Comparison of ENCODE assay signal across 8 cellular contexts in genomic region chr2:62198854-62199253, GRCh38. TPM values are rescaled to one million over a fixed set of nuclear protein-coding genes. Genes with fewer than 3 reads are reported as not detected.
DNase-seq lines count a peak whose midpoint lies in the region; ATAC-seq and TF ChIP-seq lines count a peak whose summit lies in the region.
"Not testable (repeated sequence)": the region's sequence is repeated elsewhere in the genome, so short reads cannot be mapped to it uniquely, and the experiment has no call there.

No MANE protein-coding gene starts in this region.

- H2BK15ac ChIP-seq in mesendoderm (replicated peaks; ENCODE audit: low read depth) = not testable (repeated sequence)

- H3K79me1 ChIP-seq in mesendoderm (ENCODE audit: low read length) = peaks cover 11% of the 10 kb centered on the region

- H3F3A ChIP-seq in OCI-LY1 (ENCODE audit: insufficient read depth, low read length); smooth muscle cell (ENCODE audit: low read depth): not testable (repeated sequence)

- peak overlapping the region; percentile 97 for H3K27ac Mint-ChIP-seq in activated CD4-positive, alpha-beta T cell treated with anti-CD3 and anti-CD28 coated beads, Interleukin-2, amount 10 ng/mL, durations not matched to agents 7 days and 5 days
- peak overlapping the region; percentile 85 for H3K27ac Mint-ChIP-seq in activated naive CD4-positive, alpha-beta T cell treated with anti-CD3 and anti-CD28 coated beads, Interleukin-2, amount 50 U/mL, for 24 hours
- H3K27ac Mint-ChIP-seq in effector memory CD8-positive, alpha-beta T cell = peak overlapping the region; percentile 24 to 84

- H3K4me2 ChIP-seq in BLaER1 = peak overlapping the region; percentile 84
- peak overlapping the region; percentile 92 for H3K4me2 ChIP-seq in OCI-LY1 (ENCODE audit: low read length)
- H3K4me2 ChIP-seq in mesendoderm (ENCODE audit: low read length) = not testable (repeated sequence)
- H3K4me2 ChIP-seq in smooth muscle cell = peak overlapping the region; percentile 100

- no CpG with 5 or more reads among the region's 8 CpGs for WGBS in mesendoderm (ENCODE audit: extremely low coverage, insufficient coverage, low lambda C conversion rate)
- 96% methylated on average over 8 of the region's 8 CpGs for WGBS in smooth muscle cell (ENCODE audit: low lambda C conversion rate)

- H3K36me3 Mint-ChIP-seq in activated CD4-positive, alpha-beta T cell treated with anti-CD3 and anti-CD28 coated beads, Interleukin-2, amount 10 ng/mL, durations not matched to agents 7 days and 5 days (ENCODE audit: low read depth) = peaks cover 21% of the 10 kb centered on the region
- H3K36me3 Mint-ChIP-seq in activated naive CD4-positive, alpha-beta T cell treated with anti-CD3 and anti-CD28 coated beads, Interleukin-2, amount 50 U/mL, for 24 hours = not testable (repeated sequence)
- H3K36me3 Mint-ChIP-seq in effector memory CD8-positive, alpha-beta T cell (ENCODE audit: insufficient read depth) = peaks cover 29% of the 10 kb centered on the region

- H3K4me1 ChIP-seq in BLaER1 = peaks cover 70% of the 10 kb centered on the region
- peaks cover 70% of the 10 kb centered on the region for H3K4me1 ChIP-seq in OCI-LY1 (ENCODE audit: insufficient read depth, low read length, severe bottlenecking)
- peaks cover 20% of the 10 kb centered on the region for H3K4me1 ChIP-seq in mesendoderm (ENCODE audit: control insufficient read depth, low read depth, low read length)
- H3K4me1 ChIP-seq in smooth muscle cell (ENCODE audit: low read depth) = peaks cover 32% of the 10 kb centered on the region

- not testable (repeated sequence) for H3K36me3 ChIP-seq in BLaER1; mesendoderm (ENCODE audit: control insufficient read depth, insufficient read depth, low read length); smooth muscle cell (ENCODE audit: low read depth)
- H3K36me3 ChIP-seq in OCI-LY1 (ENCODE audit: insufficient read depth, low read length) = peaks cover 16% of the 10 kb centered on the region; the same call in 1 of the 2 replicates

- not testable (repeated sequence) for H3K9me3 Mint-ChIP-seq in activated CD4-positive, alpha-beta T cell treated with anti-CD3 and anti-CD28 coated beads, Interleukin-2, amount 10 ng/mL, durations not matched to agents 7 days and 5 days; activated naive CD4-positive, alpha-beta T cell treated with anti-CD3 and anti-CD28 coated beads, Interleukin-2, amount 50 U/mL, for 24 hours; effector memory CD8-positive, alpha-beta T cell

- H3K9ac ChIP-seq in BLaER1 (peak overlapping the region; percentile 95; the same call in 1 of the 2 replicates), OCI-LY1 (ENCODE audit: low read length) (peak overlapping the region; percentile 99)
- H3K9ac ChIP-seq in mesendoderm (ENCODE audit: low read length); smooth muscle cell (ENCODE audit: low read depth): not testable (repeated sequence)

- not testable (repeated sequence) for H3K4ac ChIP-seq in mesendoderm (ENCODE audit: low read depth, low read length)

- H3K27me3 ChIP-seq in BLaER1; OCI-LY1 (ENCODE audit: insufficient read depth, low read length); mesendoderm (ENCODE audit: insufficient read depth, low read length, poor library complexity); smooth muscle cell (ENCODE audit: low read depth): not testable (repeated sequence)

- not testable (repeated sequence) for H3K9me3 ChIP-seq in BLaER1; OCI-LY1 (ENCODE audit: low read length); smooth muscle cell (replicated peaks; ENCODE audit: low read depth)

- ATAC-seq in effector memory CD8-positive, alpha-beta T cell (replicated peaks) = not testable (repeated sequence)

- H3K4me3 Mint-ChIP-seq in activated CD4-positive, alpha-beta T cell treated with anti-CD3 and anti-CD28 coated beads, Interleukin-2, amount 10 ng/mL, durations not matched to agents 7 days and 5 days = peak overlapping the region; percentile 89
- peak overlapping the region; percentile 87 for H3K4me3 Mint-ChIP-seq in activated naive CD4-positive, alpha-beta T cell treated with anti-CD3 and anti-CD28 coated beads, Interleukin-2, amount 50 U/mL, for 24 hours
- H3K4me3 Mint-ChIP-seq in effector memory CD8-positive, alpha-beta T cell = peak overlapping the region; percentile 94 to 96

- not testable (repeated sequence) for H3K9me2 ChIP-seq in OCI-LY1 (ENCODE audit: low read depth, low read length)

- H3K4me3 ChIP-seq in BLaER1 = peak overlapping the region; percentile 96
- peak overlapping the region; percentile 99 for H3K4me3 ChIP-seq in GM12865 (ENCODE audit: low read depth, low read length)
- peak overlapping the region; percentile 99 for H3K4me3 ChIP-seq in OCI-LY1 (ENCODE audit: low read depth, low read length, poor library complexity, severe bottlenecking)
- H3K4me3 ChIP-seq in mesendoderm (ENCODE audit: low read length); smooth muscle cell: not testable (repeated sequence)

- H3K56ac ChIP-seq in mesendoderm (ENCODE audit: low read length) = peak overlapping the region; percentile 31

- H3K4me1 Mint-ChIP-seq in activated CD4-positive, alpha-beta T cell treated with anti-CD3 and anti-CD28 coated beads, Interleukin-2, amount 10 ng/mL, durations not matched to agents 7 days and 5 days = peaks cover 64% of the 10 kb centered on the region
- peaks cover 60% of the 10 kb centered on the region for H3K4me1 Mint-ChIP-seq in activated naive CD4-positive, alpha-beta T cell treated with anti-CD3 and anti-CD28 coated beads, Interleukin-2, amount 50 U/mL, for 24 hours
- peaks cover 55 to 64% of the 10 kb centered on the region in 2 donors for H3K4me1 Mint-ChIP-seq in effector memory CD8-positive, alpha-beta T cell (ENCODE audit: low read depth in 2 of 2)

- H2BK120ac ChIP-seq in mesendoderm (ENCODE audit: low read depth, low read length) = not testable (repeated sequence)

- not testable (repeated sequence) for H3K18ac ChIP-seq in mesendoderm (ENCODE audit: low read length)

- not testable (repeated sequence) for H3K27me3 Mint-ChIP-seq in activated CD4-positive, alpha-beta T cell treated with anti-CD3 and anti-CD28 coated beads, Interleukin-2, amount 10 ng/mL, durations not matched to agents 7 days and 5 days; activated naive CD4-positive, alpha-beta T cell treated with anti-CD3 and anti-CD28 coated beads, Interleukin-2, amount 50 U/mL, for 24 hours; effector memory CD8-positive, alpha-beta T cell

- not testable (repeated sequence) for H2AK5ac ChIP-seq in mesendoderm (ENCODE audit: low read length)

- not testable (repeated sequence) for H4K5ac ChIP-seq in mesendoderm (ENCODE audit: low read length)

- H2BK5ac ChIP-seq in mesendoderm (ENCODE audit: low read length) = not testable (repeated sequence)

- CTCF ChIA-PET in activated CD4-positive, alpha-beta T cell treated with anti-CD3 and anti-CD28 coated beads, Interleukin-2, amount 10 ng/mL, durations not matched to agents 7 days and 5 days (lab: Charles Lee) = interaction anchor here (0.6 to 2.6 kb wide), 4 partner anchors 12 to 59 kb away, joined by 3 to 14 read pairs (median 3); no protein-coding TSS in a partner anchor

- not testable (repeated sequence) for DNase-seq in GM12865 (ENCODE audit: low read depth); activated CD4-positive, alpha-beta T cell treated with anti-CD3 and anti-CD28 coated beads, Interleukin-2, amount 10 ng/mL, durations not matched to agents 7 days and 5 days; effector memory CD8-positive, alpha-beta T cell; mesendoderm; smooth muscle cell (lab: John Stamatoyannopoulos, UW; ENCODE audit: unreplicated experiment)

- not testable (repeated sequence) for H4K8ac ChIP-seq in mesendoderm (ENCODE audit: low read depth, low read length)

- H3K23ac ChIP-seq in mesendoderm (ENCODE audit: low read length) = not testable (repeated sequence)

- H4K20me1 ChIP-seq in BLaER1 (peaks cover 78% of the 10 kb centered on the region), smooth muscle cell (ENCODE audit: low read depth) (peaks cover 69% of the 10 kb centered on the region)
- not testable (repeated sequence) for H4K20me1 ChIP-seq in OCI-LY1 (ENCODE audit: insufficient read depth, low read length)

- not testable (repeated sequence) for H2AFZ ChIP-seq in OCI-LY1 (ENCODE audit: low read length); smooth muscle cell (ENCODE audit: low read depth)

- H3K27ac ChIP-seq in BLaER1; mesendoderm (ENCODE audit: low read depth, low read length); smooth muscle cell (ENCODE audit: low read depth): not testable (repeated sequence)
- peak overlapping the region; percentile 73 for H3K27ac ChIP-seq in OCI-LY1 (ENCODE audit: low read depth, low read length, poor library complexity, severe bottlenecking)

- POLR2A ChIA-PET in activated CD4-positive, alpha-beta T cell treated with anti-CD3 and anti-CD28 coated beads, Interleukin-2, amount 10 ng/mL, durations not matched to agents 7 days and 5 days (lab: Charles Lee) = not testable (repeated sequence)

- TF ChIP-seq CTCF in GM12865 (IDR thresholded peaks at IDR 0.05; ENCODE audit: insufficient read depth, low read depth, low read length, missing control alignments); OCI-LY1 (IDR thresholded peaks at IDR 0.05; ENCODE audit: low read length); smooth muscle cell (IDR thresholded peaks at IDR 0.05; ENCODE audit: borderline replicate concordance, insufficient read depth, poor library complexity, severe bottlenecking): not testable (repeated sequence)

- H3K79me2 ChIP-seq in OCI-LY1 (ENCODE audit: insufficient read depth, low read length) = peaks cover 76% of the 10 kb centered on the region
- peaks cover 78% of the 10 kb centered on the region for H3K79me2 ChIP-seq in mesendoderm (ENCODE audit: control insufficient read depth, insufficient read depth, low read length)
- H3K79me2 ChIP-seq in smooth muscle cell (ENCODE audit: low read depth) = peaks cover 74% of the 10 kb centered on the region

RNA-seq across cellular contexts. Expression of gene B3GNT2, which starts 2.9 kb away (rescaled TPM):
- 10 to 100 TPM; 28.0 to 30.6 TPM for total RNA-seq in activated CD4-positive, alpha-beta T cell treated with anti-CD3 and anti-CD28 coated beads, Interleukin-2, amount 10 ng/mL, durations not matched to agents 7 days and 5 days
- polyA plus RNA-seq in mesendoderm (2013, experiment 1 of 2) = 25.2 TPM
- 25.4 TPM for polyA plus RNA-seq in mesendoderm (2013, experiment 2 of 2)
- 29.3 and 32.1 TPM in 2 replicates for total RNA-seq in smooth muscle cell
- 13.9 and 16.5 TPM in 2 replicates for polyA plus RNA-seq in smooth muscle cell
